ENCODE assay signal across 2 cellular contexts in the genomic region with DNA sequence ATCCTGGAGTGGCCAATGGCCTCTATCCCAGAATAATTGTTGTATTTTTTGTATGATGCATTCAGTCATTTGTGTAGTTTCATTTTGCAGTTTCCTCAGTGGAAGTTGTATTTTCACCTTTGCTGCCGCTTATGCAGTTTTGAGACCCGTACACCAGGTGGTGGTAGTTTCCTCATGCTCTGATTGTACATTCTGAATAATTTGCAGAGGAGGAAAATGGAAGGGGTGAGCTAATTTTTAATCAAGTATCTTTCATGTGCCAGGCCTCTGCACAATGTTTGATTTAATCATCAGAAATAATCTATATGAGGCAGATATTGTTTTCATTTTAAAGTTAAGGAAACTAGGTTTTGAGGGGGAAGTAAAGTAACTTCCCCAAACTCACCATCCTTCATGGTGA.
TF ChIP-seq lines count a peak whose summit lies in the region.

No MANE protein-coding gene starts in this region.

TF ChIP-seq in HCT116, 20 proteins besides CTCF, POLR2A, EP300 and RAD21 (continued from another document):
- TF ChIP-seq, protein P1, sequence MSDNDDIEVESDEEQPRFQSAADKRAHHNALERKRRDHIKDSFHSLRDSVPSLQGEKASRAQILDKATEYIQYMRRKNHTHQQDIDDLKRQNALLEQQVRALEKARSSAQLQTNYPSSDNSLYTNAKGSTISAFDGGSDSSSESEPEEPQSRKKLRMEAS (IDR thresholded peaks at IDR 0.05), result no peak
- TF ChIP-seq SIN3A (IDR thresholded peaks at IDR 0.05; ENCODE audit: low read depth) (no peak), FOSL1 (IDR thresholded peaks at IDR 0.05; ENCODE audit: low read depth) (no peak), EZH2phosphoT487 (IDR thresholded peaks at IDR 0.05; ENCODE audit: borderline replicate concordance) (no peak), ELF1 (IDR thresholded peaks at IDR 0.05; ENCODE audit: borderline replicate concordance, low read depth) (no peak), JUND (IDR thresholded peaks at IDR 0.05) (no peak), POLR2AphosphoS5 (IDR thresholded peaks at IDR 0.05; ENCODE audit: low read depth, low read length) (no peak), TCF7L2 (IDR thresholded peaks at IDR 0.05; ENCODE audit: borderline replicate concordance, extremely low read depth, insufficient read depth, insufficient read length) (no peak), SP1 (IDR thresholded peaks at IDR 0.05; ENCODE audit: low read depth) (no peak)
- TF ChIP-seq, protein P2, sequence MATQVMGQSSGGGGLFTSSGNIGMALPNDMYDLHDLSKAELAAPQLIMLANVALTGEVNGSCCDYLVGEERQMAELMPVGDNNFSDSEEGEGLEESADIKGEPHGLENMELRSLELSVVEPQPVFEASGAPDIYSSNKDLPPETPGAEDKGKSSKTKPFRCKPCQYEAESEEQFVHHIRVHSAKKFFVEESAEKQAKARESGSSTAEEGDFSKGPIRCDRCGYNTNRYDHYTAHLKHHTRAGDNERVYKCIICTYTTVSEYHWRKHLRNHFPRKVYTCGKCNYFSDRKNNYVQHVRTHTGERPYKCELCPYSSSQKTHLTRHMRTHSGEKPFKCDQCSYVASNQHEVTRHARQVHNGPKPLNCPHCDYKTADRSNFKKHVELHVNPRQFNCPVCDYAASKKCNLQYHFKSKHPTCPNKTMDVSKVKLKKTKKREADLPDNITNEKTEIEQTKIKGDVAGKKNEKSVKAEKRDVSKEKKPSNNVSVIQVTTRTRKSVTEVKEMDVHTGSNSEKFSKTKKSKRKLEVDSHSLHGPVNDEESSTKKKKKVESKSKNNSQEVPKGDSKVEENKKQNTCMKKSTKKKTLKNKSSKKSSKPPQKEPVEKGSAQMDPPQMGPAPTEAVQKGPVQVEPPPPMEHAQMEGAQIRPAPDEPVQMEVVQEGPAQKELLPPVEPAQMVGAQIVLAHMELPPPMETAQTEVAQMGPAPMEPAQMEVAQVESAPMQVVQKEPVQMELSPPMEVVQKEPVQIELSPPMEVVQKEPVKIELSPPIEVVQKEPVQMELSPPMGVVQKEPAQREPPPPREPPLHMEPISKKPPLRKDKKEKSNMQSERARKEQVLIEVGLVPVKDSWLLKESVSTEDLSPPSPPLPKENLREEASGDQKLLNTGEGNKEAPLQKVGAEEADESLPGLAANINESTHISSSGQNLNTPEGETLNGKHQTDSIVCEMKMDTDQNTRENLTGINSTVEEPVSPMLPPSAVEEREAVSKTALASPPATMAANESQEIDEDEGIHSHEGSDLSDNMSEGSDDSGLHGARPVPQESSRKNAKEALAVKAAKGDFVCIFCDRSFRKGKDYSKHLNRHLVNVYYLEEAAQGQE (IDR thresholded peaks at IDR 0.05; ENCODE audit: low read depth), result no peak

TF ChIP-seq in liver, 16 proteins besides CTCF, POLR2A, EP300 and RAD21 (continued from another document):
- TF ChIP-seq, protein P3, sequence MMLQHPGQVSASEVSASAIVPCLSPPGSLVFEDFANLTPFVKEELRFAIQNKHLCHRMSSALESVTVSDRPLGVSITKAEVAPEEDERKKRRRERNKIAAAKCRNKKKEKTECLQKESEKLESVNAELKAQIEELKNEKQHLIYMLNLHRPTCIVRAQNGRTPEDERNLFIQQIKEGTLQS (IDR thresholded peaks at IDR 0.05), result no peak
- TF ChIP-seq GABPA (IDR thresholded peaks at IDR 0.05 in 1 of 2, conservative IDR thresholded peaks at IDR 0.05 in 1 of 2), result no peak
- TF ChIP-seq SP1 (IDR thresholded peaks at IDR 0.05), result no peak
- TF ChIP-seq NR2F2 (IDR thresholded peaks at IDR 0.05), result no peak
- TF ChIP-seq FOXA1 (IDR thresholded peaks at IDR 0.05), result no peak
- no peak for TF ChIP-seq HNF4G (IDR thresholded peaks at IDR 0.05)
- peak; percentile 67 for TF ChIP-seq YY1 (IDR thresholded peaks at IDR 0.05)
- peak in 1 of 2 donors; percentile 52 for TF ChIP-seq EGR1 (IDR thresholded peaks at IDR 0.05; ENCODE audit: low read depth in 2 of 2)
